ENCODE assay signal across 9 cellular contexts in the genomic region with DNA sequence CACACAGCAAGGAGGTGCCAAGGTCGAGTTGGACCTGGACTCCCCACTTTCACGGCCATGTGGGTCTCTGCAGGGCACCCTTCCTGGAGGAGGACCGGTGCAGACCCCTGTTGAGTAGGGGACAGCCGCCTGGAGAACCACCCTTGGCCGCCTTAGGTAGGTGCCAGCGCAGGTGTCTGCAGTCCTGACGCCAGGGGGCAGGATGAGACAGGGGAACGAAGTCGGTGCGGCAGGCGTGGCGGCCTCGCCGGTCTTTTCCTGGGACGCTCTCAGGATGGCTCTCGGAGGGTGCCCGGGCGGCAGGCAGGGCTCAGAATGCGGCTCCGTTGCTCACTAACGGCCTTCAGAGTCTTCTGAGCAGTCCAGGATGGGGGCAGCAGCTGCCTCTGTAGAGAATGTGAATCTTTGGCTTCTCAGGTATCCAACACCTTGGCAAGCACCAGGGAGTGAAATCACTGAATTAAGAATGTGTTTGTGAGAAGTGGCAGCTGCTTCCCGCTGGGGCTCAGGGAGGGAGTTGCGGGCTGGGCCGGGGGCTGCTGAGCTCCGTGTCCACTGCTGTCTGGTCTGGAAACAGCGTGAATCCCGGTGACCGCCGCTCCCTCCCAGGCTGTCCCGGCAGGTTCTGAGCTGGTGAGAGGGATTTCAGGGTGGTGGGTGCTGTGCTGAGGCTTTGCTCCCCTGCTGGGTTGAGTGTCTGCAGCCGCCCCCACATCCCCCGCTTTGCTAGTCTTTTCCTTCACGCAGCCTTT. TPM values are rescaled to one million over a fixed set of nuclear protein-coding genes. Genes with fewer than 3 reads are reported as not detected.
DNase-seq lines count a peak whose midpoint lies in the region; ATAC-seq, FAIRE-seq and TF ChIP-seq lines count a peak whose summit lies in the region.
"Had no signal": no experiment of that assay in that cellular context is flagged by ENCODE, and none has a peak within 500 bp of the region (broad histone marks: within the 10 kb centered on the region; RNA-seq: fewer than 3 reads in every experiment).

No MANE protein-coding gene starts in this region.

- no peaks in the 10 kb centered on the region for H3K36me3 Mint-ChIP-seq in activated T-helper 2 cell treated with anti-CD3 and anti-CD28 coated beads, Interferon-gamma antibody, Interleukin-2, Interleukin-4, amounts not matched to agents 10 μg/mL and 5 μg/mL and 100 μg/mL, durations not matched to agents 14 hours and 24 hours and 36 hours (ENCODE audit: low read depth)
- no peaks in the 10 kb centered on the region for H3K36me3 Mint-ChIP-seq in type B pancreatic cell

- 20% methylated on average over 2 of the region's 33 CpGs; no CpG with 5 or more reads in 1 of the 2 donors for WGBS in gastroesophageal sphincter (ENCODE audit: low coverage in 1 of 2), 2 donors

- no peak overlapping the region for H3K27ac ChIP-seq in Peyer's patch
- H3K27ac ChIP-seq in gastroesophageal sphincter: no peak overlapping the region
- H3K27ac ChIP-seq in parathyroid adenoma: no peak overlapping the region

- no peak overlapping the region for H3K27ac Mint-ChIP-seq in activated T-helper 2 cell treated with anti-CD3 and anti-CD28 coated beads, Interferon-gamma antibody, Interleukin-2, Interleukin-4, amounts not matched to agents 10 μg/mL and 5 μg/mL and 100 μg/mL, durations not matched to agents 14 hours and 24 hours and 36 hours
- H3K27ac Mint-ChIP-seq in type B pancreatic cell: no peak overlapping the region

- H3K4me2 ChIP-seq in parathyroid adenoma (ENCODE audit: low read length): peak overlapping the region; percentile 60

- H3K4me3 Mint-ChIP-seq in activated T-helper 2 cell treated with anti-CD3 and anti-CD28 coated beads, Interferon-gamma antibody, Interleukin-2, Interleukin-4, amounts not matched to agents 10 μg/mL and 5 μg/mL and 100 μg/mL, durations not matched to agents 14 hours and 24 hours and 36 hours (ENCODE audit: low read depth): no peak overlapping the region
- peak overlapping the region; percentile 57 for H3K4me3 Mint-ChIP-seq in type B pancreatic cell

- H3K9me3 ChIP-seq in Peyer's patch: no peaks in the 10 kb centered on the region
- H3K9me3 ChIP-seq in gastroesophageal sphincter: no peaks in the 10 kb centered on the region
- H3K9me3 ChIP-seq in parathyroid adenoma (ENCODE audit: control insufficient read depth, low read length): no peaks in the 10 kb centered on the region

- TF ChIP-seq EP300 in gastroesophageal sphincter (IDR thresholded peaks at IDR 0.05): no peak

- no peaks in the 10 kb centered on the region for H3K9me3 Mint-ChIP-seq in activated T-helper 2 cell treated with anti-CD3 and anti-CD28 coated beads, Interferon-gamma antibody, Interleukin-2, Interleukin-4, amounts not matched to agents 10 μg/mL and 5 μg/mL and 100 μg/mL, durations not matched to agents 14 hours and 24 hours and 36 hours
- no peaks in the 10 kb centered on the region for H3K9me3 Mint-ChIP-seq in type B pancreatic cell

- H3K79me2 ChIP-seq in parathyroid adenoma: no peaks in the 10 kb centered on the region

- intact Hi-C loops in activated T-helper 2 cell treated with anti-CD3 and anti-CD28 coated beads, Interferon-gamma antibody, Interleukin-2, Interleukin-4, amounts not matched to agents 10 μg/mL and 5 μg/mL and 100 μg/mL, durations not matched to agents 14 hours and 24 hours and 36 hours (cut with micrococcal nuclease): loop anchor here (5.0 kb wide), 1 partner anchor 741 kb away; a partner anchor contains a TSS

- peak; percentile 56 for ATAC-seq in gastroesophageal sphincter

- H3K27me3 ChIP-seq in Peyer's patch: no peaks in the 10 kb centered on the region
- peaks cover 49% of the 10 kb centered on the region for H3K27me3 ChIP-seq in gastroesophageal sphincter
- H3K27me3 ChIP-seq in parathyroid adenoma (ENCODE audit: control insufficient read depth, insufficient read depth, low read length): no peaks in the 10 kb centered on the region

- H3K9ac ChIP-seq in parathyroid adenoma: no peak overlapping the region

- FAIRE-seq in H54 (lab: Jason Lieb, UNC): no peak
- FAIRE-seq: colon had no signal

- TF ChIP-seq POLR2A in Peyer's patch (IDR thresholded peaks at IDR 0.05) (no peak), gastroesophageal sphincter (IDR thresholded peaks at IDR 0.05) (no peak), H54 (IDR thresholded peaks at IDR 0.05; ENCODE audit: low read depth, low read length) (no peak)

- DNase-seq in EL (peak; percentile 45), HUDEP-2 (lab: John Stamatoyannopoulos, UW; ENCODE audit: unreplicated experiment in 76 of 76) (peak in 51 of 76 experiments; percentile 2 to 73 (median 46)), Peyer's patch (peak; percentile 80 to 90 (median 86)), type B pancreatic cell (ENCODE audit: extremely low spot score, unreplicated experiment) (peak; percentile 87), H54 (ENCODE audit: insufficient read length, low spot score) (no peak)
- DNase-seq in activated T-helper 2 cell treated with anti-CD3 and anti-CD28 coated beads, Interferon-gamma antibody, Interleukin-2, Interleukin-4, amounts not matched to agents 10 μg/mL and 5 μg/mL and 100 μg/mL, durations not matched to agents 14 hours and 24 hours and 36 hours (ENCODE audit: low spot score): peak; percentile 61

- TF ChIP-seq CTCF in Peyer's patch (IDR thresholded peaks at IDR 0.05) (peak; percentile 46 to 78 (median 76)), gastroesophageal sphincter (IDR thresholded peaks at IDR 0.05) (peak in 3 of 4 experiments; percentile 36 to 79 (median 77)), parathyroid adenoma (IDR thresholded peaks at IDR 0.05) (peak; percentile 60), type B pancreatic cell (conservative IDR thresholded peaks at IDR 0.05) (peak; percentile 91)

- H2AFZ ChIP-seq in parathyroid adenoma: peak overlapping the region; percentile 50

- H3K36me3 ChIP-seq in Peyer's patch: no peaks in the 10 kb centered on the region
- no peaks in the 10 kb centered on the region for H3K36me3 ChIP-seq in gastroesophageal sphincter
- no peaks in the 10 kb centered on the region for H3K36me3 ChIP-seq in parathyroid adenoma (ENCODE audit: control insufficient read depth, insufficient read depth, low read length)

- no peaks in the 10 kb centered on the region for H3K27me3 Mint-ChIP-seq in activated T-helper 2 cell treated with anti-CD3 and anti-CD28 coated beads, Interferon-gamma antibody, Interleukin-2, Interleukin-4, amounts not matched to agents 10 μg/mL and 5 μg/mL and 100 μg/mL, durations not matched to agents 14 hours and 24 hours and 36 hours (ENCODE audit: low read depth)
- peaks cover 3% of the 10 kb centered on the region for H3K27me3 Mint-ChIP-seq in type B pancreatic cell

- H3K4me1 ChIP-seq in Peyer's patch (no peaks in the 10 kb centered on the region), gastroesophageal sphincter (peaks cover 0 to 12% (median 3%) of the 10 kb centered on the region in 3 donors), parathyroid adenoma (no peaks in the 10 kb centered on the region)

- no peak overlapping the region for H3K4me3 ChIP-seq in Peyer's patch
- H3K4me3 ChIP-seq in gastroesophageal sphincter: no peak overlapping the region
- H3K4me3 ChIP-seq in parathyroid adenoma (ENCODE audit: low read depth, low read length): no peak overlapping the region

- H3K4me1 Mint-ChIP-seq in activated T-helper 2 cell treated with anti-CD3 and anti-CD28 coated beads, Interferon-gamma antibody, Interleukin-2, Interleukin-4, amounts not matched to agents 10 μg/mL and 5 μg/mL and 100 μg/mL, durations not matched to agents 14 hours and 24 hours and 36 hours (ENCODE audit: low read depth): peaks cover 5% of the 10 kb centered on the region
- no peaks in the 10 kb centered on the region for H3K4me1 Mint-ChIP-seq in type B pancreatic cell (ENCODE audit: unreplicated experiment)

RNA-seq across cellular contexts. Expression of a gene that starts 10.9 kb away (rescaled TPM):
- total RNA-seq in Peyer's patch: 10 to 100 TPM; 20.1 to 37.1 (median 31.4) TPM
- 44.0 and 44.9 TPM in 2 replicates for total RNA-seq in activated T-helper 2 cell treated with anti-CD3 and anti-CD28 coated beads, Interferon-gamma antibody, Interleukin-2, Interleukin-4, amounts not matched to agents 10 μg/mL and 5 μg/mL and 100 μg/mL, durations not matched to agents 14 hours and 24 hours and 36 hours
- total RNA-seq in gastroesophageal sphincter: 10 to 100 TPM; 16.4 to 35.3 (median 26.7) TPM
- 24.7 and 31.4 TPM in 2 replicates for total RNA-seq in type B pancreatic cell (ENCODE audit: low replicate concordance)

RNA-seq across cellular contexts. Expression of a gene that starts 53.7 kb away (rescaled TPM):
- total RNA-seq in Peyer's patch (10 to 100 TPM in 3 of 4 donors, 1 to 10 TPM in 1; 6.8 to 22.8 (median 13.7) TPM), gastroesophageal sphincter (10 to 100 TPM in 1 of 4 donors, 1 to 10 TPM in 3; 1.9 to 14.6 (median 7.7) TPM), type B pancreatic cell (ENCODE audit: low replicate concordance) (6.8 and 10.6 TPM in 2 replicates)
- total RNA-seq in activated T-helper 2 cell treated with anti-CD3 and anti-CD28 coated beads, Interferon-gamma antibody, Interleukin-2, Interleukin-4, amounts not matched to agents 10 μg/mL and 5 μg/mL and 100 μg/mL, durations not matched to agents 14 hours and 24 hours and 36 hours: 15.2 and 17.3 TPM in 2 replicates

RNA-seq across cellular contexts. Expression of a gene that starts 53.9 kb away (rescaled TPM):
- total RNA-seq in Peyer's patch (10 to 100 TPM; 42.9 to 64.5 (median 54.7) TPM), gastroesophageal sphincter (10 to 100 TPM; 29.3 to 78.2 (median 41.8) TPM), type B pancreatic cell (ENCODE audit: low replicate concordance) (41.9 and 42.3 TPM in 2 replicates)
- 35.4 and 49.9 TPM in 2 replicates for total RNA-seq in activated T-helper 2 cell treated with anti-CD3 and anti-CD28 coated beads, Interferon-gamma antibody, Interleukin-2, Interleukin-4, amounts not matched to agents 10 μg/mL and 5 μg/mL and 100 μg/mL, durations not matched to agents 14 hours and 24 hours and 36 hours
